1 cellular context compared by ENCODE assay signal in genomic region chr2:69163556-69163955, GRCh38.
TF ChIP-seq lines count a peak whose summit lies in the region.

No MANE protein-coding gene starts in this region.

TF ChIP-seq in SK-N-SH treated with all-trans-retinoic acid at 6 μM for 48 hours, 23 proteins besides CTCF, POLR2A, EP300 and RAD21 (continued from another document):
- no peak for TF ChIP-seq PATZ1 (CRISPR knock-in tag; IDR thresholded peaks at IDR 0.05; ENCODE audit: borderline replicate concordance)
- no peak for TF ChIP-seq PPARA (CRISPR knock-in tag; IDR thresholded peaks at IDR 0.05; ENCODE audit: borderline replicate concordance)
- TF ChIP-seq GLIS3 (CRISPR knock-in tag; IDR thresholded peaks at IDR 0.05) = no peak
- no peak for TF ChIP-seq ARNTL (CRISPR knock-in tag; IDR thresholded peaks at IDR 0.05; ENCODE audit: borderline replicate concordance, low read depth)
- TF ChIP-seq TSHZ2 (CRISPR knock-in tag; IDR thresholded peaks at IDR 0.05) = no peak
- TF ChIP-seq TOX (CRISPR knock-in tag; IDR thresholded peaks at IDR 0.05; ENCODE audit: borderline replicate concordance) = no peak
